ENCODE assay signal across 1 cellular context in the genomic region with DNA sequence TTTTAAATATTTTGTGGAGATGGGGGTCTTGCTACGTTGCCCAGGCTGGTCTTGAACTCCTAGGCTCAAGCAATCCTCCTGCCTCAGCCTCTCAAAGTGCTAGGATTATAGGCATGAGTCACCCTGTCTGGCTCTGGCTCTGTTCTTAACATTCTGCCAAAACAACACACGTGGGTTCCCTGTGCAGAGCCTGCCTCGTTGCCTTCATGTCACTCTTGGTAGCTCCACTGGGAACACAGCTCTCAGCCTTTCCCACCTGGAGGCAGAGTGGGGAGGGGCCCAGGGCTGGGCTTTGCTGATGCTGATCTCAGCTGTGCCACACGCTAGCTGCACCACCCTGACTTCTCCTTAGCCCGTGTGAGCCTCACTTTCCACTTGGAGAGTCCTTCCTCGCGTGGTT.
A peak's percentile ranks its signal among the peaks of the same experiment; 100 is the strongest.
TF ChIP-seq lines count a peak whose summit lies in the region.

No MANE protein-coding gene starts in this region.

TF ChIP-seq in A549, 52 proteins besides CTCF, POLR2A, EP300 and RAD21:
- TF ChIP-seq, protein P1, sequence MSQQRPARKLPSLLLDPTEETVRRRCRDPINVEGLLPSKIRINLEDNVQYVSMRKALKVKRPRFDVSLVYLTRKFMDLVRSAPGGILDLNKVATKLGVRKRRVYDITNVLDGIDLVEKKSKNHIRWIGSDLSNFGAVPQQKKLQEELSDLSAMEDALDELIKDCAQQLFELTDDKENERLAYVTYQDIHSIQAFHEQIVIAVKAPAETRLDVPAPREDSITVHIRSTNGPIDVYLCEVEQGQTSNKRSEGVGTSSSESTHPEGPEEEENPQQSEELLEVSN (IDR thresholded peaks at IDR 0.05; ENCODE audit: borderline replicate concordance, low read depth): 0 out of 2 replicates have a peak, but pooled peaks have one; percentile 20
- TF ChIP-seq ZNF302 (CRISPR knock-in tag; IDR thresholded peaks at IDR 0.05): no peak
- TF ChIP-seq, protein P2, sequence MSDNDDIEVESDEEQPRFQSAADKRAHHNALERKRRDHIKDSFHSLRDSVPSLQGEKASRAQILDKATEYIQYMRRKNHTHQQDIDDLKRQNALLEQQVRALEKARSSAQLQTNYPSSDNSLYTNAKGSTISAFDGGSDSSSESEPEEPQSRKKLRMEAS (IDR thresholded peaks at IDR 0.05): peak; percentile 38; the same call in 1 of the 2 replicates
- TF ChIP-seq HOXB5 (CRISPR knock-in tag; IDR thresholded peaks at IDR 0.05): no peak
- TF ChIP-seq ZSCAN20 (CRISPR knock-in tag; IDR thresholded peaks at IDR 0.05): no peak
- no peak for TF ChIP-seq TP53 (CRISPR knock-in tag; IDR thresholded peaks at IDR 0.05)
- TF ChIP-seq CHD4 (IDR thresholded peaks at IDR 0.05; ENCODE audit: borderline replicate concordance): no peak
- no peak for TF ChIP-seq MAZ (IDR thresholded peaks at IDR 0.05; ENCODE audit: borderline replicate concordance, low read depth, low read length)
- no peak for TF ChIP-seq RCOR1 (IDR thresholded peaks at IDR 0.05; ENCODE audit: low read depth, low read length)
- no peak for TF ChIP-seq RFX5 (IDR thresholded peaks at IDR 0.05)
- no peak for TF ChIP-seq JUNB (IDR thresholded peaks at IDR 0.05)
- no peak for TF ChIP-seq RNF2 (IDR thresholded peaks at IDR 0.05; ENCODE audit: borderline replicate concordance, low read depth)
- no peak for TF ChIP-seq FOSL2 (IDR thresholded peaks at IDR 0.05)
- TF ChIP-seq FOSL2 (CRISPR knock-in tag; IDR thresholded peaks at IDR 0.05): peak; percentile 35; the same call in 1 of the 2 replicates
- TF ChIP-seq CHD2 (IDR thresholded peaks at IDR 0.05; ENCODE audit: low read length, partially characterized antibody): no peak
- TF ChIP-seq POLR2AphosphoS2 (conservative IDR thresholded peaks at IDR 0.05; ENCODE audit: low read length): no peak
- no peak for TF ChIP-seq ZFP36 (IDR thresholded peaks at IDR 0.05; ENCODE audit: borderline replicate concordance, partially characterized antibody)
